Comparison of ENCODE assay signal across 10 cellular contexts in the genomic region with DNA sequence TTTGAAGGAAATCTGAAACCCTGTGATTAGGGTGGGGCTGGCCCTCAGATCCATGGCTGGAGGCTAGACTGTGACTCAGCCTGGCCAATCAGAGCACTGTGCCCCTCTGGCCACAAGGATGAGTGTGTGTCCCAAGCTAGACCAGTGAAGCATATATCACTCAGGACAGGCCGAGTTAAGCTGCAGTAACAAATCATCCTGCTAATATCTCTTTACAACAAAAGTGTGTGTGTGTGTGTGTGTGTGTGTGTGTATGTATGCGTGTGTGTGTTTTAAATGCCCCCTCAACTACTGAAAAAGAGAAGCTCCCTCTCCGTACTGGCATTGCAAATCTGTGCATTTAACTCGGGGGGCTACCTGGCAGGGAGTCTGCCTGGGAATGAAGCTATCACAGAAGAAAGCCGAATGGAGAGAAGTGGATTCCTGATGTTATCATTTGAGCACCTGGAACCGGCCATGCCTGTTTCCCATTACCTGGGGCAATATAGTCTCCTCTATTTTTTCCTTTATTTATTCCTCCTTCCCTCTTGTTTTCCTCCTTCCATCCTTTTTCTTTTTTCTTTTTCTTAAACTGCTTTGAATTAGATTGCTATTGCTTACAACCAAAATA. TPM values are rescaled to one million over a fixed set of nuclear protein-coding genes. Genes with fewer than 3 reads are reported as not detected.
DNase-seq lines count a peak whose midpoint lies in the region; ATAC-seq and TF ChIP-seq lines count a peak whose summit lies in the region.
"Had no signal": no experiment of that assay in that cellular context is flagged by ENCODE, and none has a peak within 500 bp of the region (broad histone marks: within the 10 kb centered on the region; RNA-seq: fewer than 3 reads in every experiment).

No MANE protein-coding gene starts in this region.

- H2BK12ac ChIP-seq in mesenchymal stem cell (ENCODE audit: low read length in 2 of 2) = no peak overlapping the region

- no TSS peak for BruUV-seq in Caco-2 (replicated peaks; lab: Mats Ljungman, UMichigan)

- no peak overlapping the region for H3K4me2 ChIP-seq in mesenchymal stem cell (ENCODE audit: low read length, poor library complexity, severe bottlenecking)

- H3K4ac ChIP-seq in mesenchymal stem cell (ENCODE audit: low read depth in 1 of 2, low read length in 2 of 2) = peak overlapping the region in 1 of 2 experiments; percentile 47

- no peak for ATAC-seq in GM18517 (IDR thresholded peaks at IDR 0.05; ENCODE audit: unreplicated experiment)
- no peak for ATAC-seq in HG02610 (IDR thresholded peaks at IDR 0.05; ENCODE audit: unreplicated experiment)
- no peak for ATAC-seq in GM21390 (IDR thresholded peaks at IDR 0.05; ENCODE audit: unreplicated experiment)

- H3K4me1 ChIP-seq in Caco-2 (peaks cover 50% of the 10 kb centered on the region), mesenchymal stem cell (ENCODE audit: control insufficient read depth, insufficient read depth, low read depth, low read length) (peaks cover 26% of the 10 kb centered on the region)

- peak overlapping the region in 1 of 2 experiments; percentile 28 for H3K18ac ChIP-seq in mesenchymal stem cell (ENCODE audit: low read depth in 1 of 2, low read length in 2 of 2)

- H2BK15ac ChIP-seq in mesenchymal stem cell (ENCODE audit: low read depth, poor library complexity, severe bottlenecking) = no peak overlapping the region

- CTCF ChIA-PET in Caco-2 (lab: Charles Lee) = interaction anchor here (0.6 to 1.1 kb wide), 2 partner anchors 428 to 759 kb away, joined by 4 to 5 read pairs; no protein-coding TSS in a partner anchor

- H3K9me3 ChIP-seq in Caco-2 = peaks cover 3% of the 10 kb centered on the region; the same call in 1 of the 2 replicates
- peaks cover 2% of the 10 kb centered on the region for H3K9me3 ChIP-seq in mesenchymal stem cell (ENCODE audit: control insufficient read depth, low read length)
- H3K9me3 ChIP-seq: thoracic aorta had no signal

- H3K9ac ChIP-seq in mesenchymal stem cell (ENCODE audit: low read length) = no peak overlapping the region

- H3K27me3 ChIP-seq in Caco-2 (replicated peaks; ENCODE audit: control insufficient read depth, insufficient read depth, low read length) (no peaks in the 10 kb centered on the region), mesenchymal stem cell (ENCODE audit: control insufficient read depth in 1 of 2, insufficient read depth in 1 of 2, low read length in 2 of 2) (no peaks in the 10 kb centered on the region)

- no peak overlapping the region for H3K23ac ChIP-seq in mesenchymal stem cell (ENCODE audit: low read length in 2 of 2)

- no peak overlapping the region for H4K8ac ChIP-seq in mesenchymal stem cell (ENCODE audit: low read length)

- no peak overlapping the region for H2BK5ac ChIP-seq in mesenchymal stem cell (ENCODE audit: low read depth, low read length, poor library complexity, severe bottlenecking)

- TF ChIP-seq CTCF in Caco-2 (IDR thresholded peaks at IDR 0.05; ENCODE audit: insufficient read depth in 1 of 2, low read depth in 1 of 2, low read length in 1 of 2, severe bottlenecking in 1 of 2, unreplicated experiment in 1 of 2) = no peak
- no peak for TF ChIP-seq CTCF in brain (conservative IDR thresholded peaks at IDR 0.05)

- POLR2A ChIA-PET in Caco-2 (lab: Charles Lee) = interaction anchor here (2.4 kb wide), 1 partner anchor 25 kb away, joined by 9 read pairs; a partner anchor contains a TSS

- H3K36me3 Mint-ChIP-seq in Caco-2 (ENCODE audit: insufficient read depth, unreplicated experiment) (peaks cover 5% of the 10 kb centered on the region), brain (no peaks in the 10 kb centered on the region)
- no peaks in the 10 kb centered on the region for H3K36me3 Mint-ChIP-seq in activated naive CD8-positive, alpha-beta T cell treated with anti-CD3 and anti-CD28 coated beads for 36 hours

- H3K4me3 Mint-ChIP-seq in Caco-2 (ENCODE audit: unreplicated experiment) (no peak overlapping the region), brain (peak overlapping the region in 3 of 5 experiments; percentile 50 to 59 (median 56))
- H3K4me3 Mint-ChIP-seq in activated naive CD8-positive, alpha-beta T cell treated with anti-CD3 and anti-CD28 coated beads for 36 hours = no peak overlapping the region
- H3K4me3 Mint-ChIP-seq: activated CD4-positive, alpha-beta T cell treated with anti-CD3 and anti-CD28 coated beads, Interleukin-2, amount 10 ng/mL, durations not matched to agents 7 days and 5 days had no signal

- H3K79me1 ChIP-seq in mesenchymal stem cell (replicated peaks; ENCODE audit: low read length, poor library complexity, severe bottlenecking) = no peaks in the 10 kb centered on the region

- H3K36me3 ChIP-seq in Caco-2 (ENCODE audit: control insufficient read depth, insufficient read depth, low read length) (no peaks in the 10 kb centered on the region), mesenchymal stem cell (ENCODE audit: control insufficient read depth in 1 of 2, insufficient read depth in 2 of 2, low read depth in 1 of 2, low read length in 2 of 2) (no peaks in the 10 kb centered on the region)
- H3K36me3 ChIP-seq: thoracic aorta had no signal

- H3K9me3 Mint-ChIP-seq in Caco-2 (ENCODE audit: unreplicated experiment) (no peaks in the 10 kb centered on the region), brain (peaks cover under 1 to 6% (median 3%) of the 10 kb centered on the region in 5 experiments)
- peaks cover under 1% of the 10 kb centered on the region for H3K9me3 Mint-ChIP-seq in activated naive CD8-positive, alpha-beta T cell treated with anti-CD3 and anti-CD28 coated beads for 36 hours
- H3K9me3 Mint-ChIP-seq: activated CD4-positive, alpha-beta T cell treated with anti-CD3 and anti-CD28 coated beads, Interleukin-2, amount 10 ng/mL, durations not matched to agents 7 days and 5 days had no signal

- H4K91ac ChIP-seq in mesenchymal stem cell (ENCODE audit: low read length) = no peak overlapping the region

- peak overlapping the region; percentile 70 for H2AK5ac ChIP-seq in mesenchymal stem cell (ENCODE audit: low read length, severe bottlenecking)

- H3K4me1 Mint-ChIP-seq in Caco-2 (ENCODE audit: low read depth, unreplicated experiment) (peaks cover 32% of the 10 kb centered on the region), brain (peaks cover 65% of the 10 kb centered on the region)
- H3K4me1 Mint-ChIP-seq in activated naive CD8-positive, alpha-beta T cell treated with anti-CD3 and anti-CD28 coated beads for 36 hours = no peaks in the 10 kb centered on the region
- H3K4me1 Mint-ChIP-seq: activated CD4-positive, alpha-beta T cell treated with anti-CD3 and anti-CD28 coated beads, Interleukin-2, amount 10 ng/mL, durations not matched to agents 7 days and 5 days had no signal

- intact Hi-C loops in Caco-2 (cut with micrococcal nuclease; ENCODE audit: unreplicated experiment) = no loop called here

- H2BK120ac ChIP-seq in mesenchymal stem cell (ENCODE audit: low read depth, low read length) = peak overlapping the region; percentile 85

- peak overlapping the region; percentile 34 for H3K27ac Mint-ChIP-seq in Caco-2 (ENCODE audit: unreplicated experiment)
- H3K27ac Mint-ChIP-seq in brain = peak overlapping the region in 4 of 5 experiments; percentile 42 to 93 (median 84)
- no peak overlapping the region for H3K27ac Mint-ChIP-seq in activated naive CD8-positive, alpha-beta T cell treated with anti-CD3 and anti-CD28 coated beads for 36 hours
- H3K27ac Mint-ChIP-seq: activated CD4-positive, alpha-beta T cell treated with anti-CD3 and anti-CD28 coated beads, Interleukin-2, amount 10 ng/mL, durations not matched to agents 7 days and 5 days had no signal

- no peak overlapping the region for H3K4me3 ChIP-seq in Caco-2 (ENCODE audit: low read depth, low read length)
- H3K4me3 ChIP-seq in mesenchymal stem cell (ENCODE audit: insufficient read depth in 1 of 2, low read depth in 1 of 2, low read length in 2 of 2) = no peak overlapping the region
- H3K4me3 ChIP-seq: thoracic aorta had no signal

- no peak overlapping the region for H3K14ac ChIP-seq in mesenchymal stem cell (ENCODE audit: low read length in 2 of 2)

- 53% methylated on average over 4 of the region's 6 CpGs for WGBS in mesenchymal stem cell

- no peak overlapping the region for H3K27ac ChIP-seq in mesenchymal stem cell (ENCODE audit: low read length, poor library complexity, severe bottlenecking)
- H3K27ac ChIP-seq: thoracic aorta had no signal

- no peak overlapping the region for H2AFZ ChIP-seq in mesenchymal stem cell (ENCODE audit: low read depth, low read length)

- DNase-seq in Caco-2 = peak in 1 of 2 experiments; percentile 68
- DNase-seq in M059J (ENCODE audit: low read depth) = peak; percentile 96
- peak; percentile 87 for DNase-seq in mesenchymal stem cell
- DNase-seq in activated naive CD8-positive, alpha-beta T cell treated with anti-CD3 and anti-CD28 coated beads for 36 hours = no peak
- DNase-seq: activated CD4-positive, alpha-beta T cell treated with anti-CD3 and anti-CD28 coated beads, Interleukin-2, amount 10 ng/mL, durations not matched to agents 7 days and 5 days had no signal

- no peaks in the 10 kb centered on the region for H3K27me3 Mint-ChIP-seq in Caco-2 (ENCODE audit: insufficient read depth, unreplicated experiment)
- H3K27me3 Mint-ChIP-seq in brain = peaks cover 27% of the 10 kb centered on the region
- H3K27me3 Mint-ChIP-seq in activated naive CD8-positive, alpha-beta T cell treated with anti-CD3 and anti-CD28 coated beads for 36 hours = peaks cover 29% of the 10 kb centered on the region

RNA-seq across cellular contexts. Expression of a gene that starts 25.6 kb away (rescaled TPM):
- 190 and 224 TPM in 2 replicates for total RNA-seq in Caco-2 (2022)
- 311 and 328 TPM in 2 replicates for total RNA-seq in M059J (2014; rRNA removed; shearing (Covaris generic))
- 9.1 TPM for polyA plus RNA-seq in brain (ENCODE audit: insufficient read depth, low read depth, low replicate concordance)
- polyA plus RNA-seq in mesenchymal stem cell (2013, experiment 1 of 2) = 89.5 TPM
- polyA plus RNA-seq in mesenchymal stem cell (2013, experiment 2 of 2) = 87.1 TPM
- 10 to 100 TPM; 41.1 to 41.2 TPM for total RNA-seq in activated naive CD8-positive, alpha-beta T cell treated with anti-CD3 and anti-CD28 coated beads for 36 hours

Comparison
In these comparisons a context has a peak if more than half of its experiments do, and no peak if none do; other contexts are left out.
1. H3K4me3 Mint-ChIP-seq: peak in brain (3 of 5); none in Caco-2 (single experiment) and activated naive CD8-positive, alpha-beta T cell treated with anti-CD3 and anti-CD28 coated beads for 36 hours (single experiment).